ENCODE assay signal across 8 cellular contexts in the genomic region with DNA sequence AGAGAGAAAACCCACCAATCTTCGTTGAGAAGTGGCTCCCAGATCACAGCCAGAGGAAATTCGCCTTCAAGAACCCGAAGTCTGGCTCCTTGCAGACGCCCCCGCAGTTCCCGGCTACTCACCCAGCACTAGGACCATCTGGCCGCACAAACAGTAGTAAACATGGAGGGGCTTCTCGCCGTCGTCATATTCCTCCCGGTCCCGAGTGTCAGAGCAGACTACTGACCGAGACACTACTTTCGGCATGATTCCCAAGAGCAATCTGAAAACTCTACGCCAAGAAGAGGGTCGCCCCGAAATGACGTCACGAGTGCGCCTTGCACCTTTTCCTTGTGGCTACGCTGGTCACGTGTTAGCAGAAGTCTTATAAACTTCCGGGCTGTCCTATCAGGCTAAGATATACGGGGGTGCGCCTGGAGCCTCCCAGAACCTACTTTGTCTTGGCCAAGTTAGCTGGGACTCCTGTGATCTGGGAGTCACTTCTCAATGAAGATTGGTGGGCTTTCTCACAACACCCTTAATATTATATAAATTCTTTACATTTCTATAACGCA. TPM values are rescaled to one million over a fixed set of nuclear protein-coding genes. Genes with fewer than 3 reads are reported as not detected.
A peak's percentile ranks its signal among the peaks of the same experiment; 100 is the strongest.
DNase-seq lines count a peak whose midpoint lies in the region; FAIRE-seq and TF ChIP-seq lines count a peak whose summit lies in the region.

TSS of gene STEEP1 (minus strand) at position 300 of the 554 bp plus-strand sequence. CDS start at position 246, 54 bp downstream.

- no peaks in the 10 kb centered on the region for H3K79me1 ChIP-seq in neuronal stem cell (ENCODE audit: low read depth, low read length)

- H3K27me3 ChIP-seq in neuronal stem cell (ENCODE audit: control insufficient read depth in 3 of 3, insufficient read depth in 3 of 3, low read depth in 1 of 3, low read length in 3 of 3) = no peaks in the 10 kb centered on the region
- no peaks in the 10 kb centered on the region for H3K27me3 ChIP-seq in subcutaneous abdominal adipose tissue (ENCODE audit: control insufficient read depth in 5 of 5, insufficient read depth in 4 of 5, low read length in 5 of 5)

- H3K36me3 ChIP-seq in neuronal stem cell (replicated peaks in 1 of 2; ENCODE audit: control insufficient read depth in 2 of 2, insufficient read depth in 2 of 2, low read length in 2 of 2) (peaks cover 0 to 7% of the 10 kb centered on the region in 2 donors), subcutaneous abdominal adipose tissue (ENCODE audit: control insufficient read depth in 5 of 5, insufficient read depth in 5 of 5, low read length in 5 of 5) (peaks cover 0 to under 1% (median 0%) of the 10 kb centered on the region in 5 donors)

- no CpG with 5 or more reads among the region's 26 CpGs for WGBS in neuronal stem cell (ENCODE audit: extremely low coverage in 2 of 2, insufficient read length in 2 of 2, insufficient replicate concordance in 1 of 2), 2 donors

- peak within 1 kb of the TSS; percentile 83 for H2AFZ ChIP-seq in neuronal stem cell (ENCODE audit: low read length)

- FAIRE-seq in frontal cortex (lab: Jason Lieb, UNC) = no peak

- no peak within 1 kb of the TSS for H4K8ac ChIP-seq in neuronal stem cell (ENCODE audit: low read depth, low read length)

- DNase-seq in G401 (ENCODE audit: low spot score) (peak; percentile 85), HEK293T (ENCODE audit: extremely low spot score) (peak; percentile 97), NAMALWA (ENCODE audit: low spot score) (peak; percentile 93), SK-MEL-5 (ENCODE audit: low read depth, low spot score) (peak; percentile 93), frontal cortex (ENCODE audit: low spot score in 2 of 2) (peak; percentile 48 to 64), neuronal stem cell (ENCODE audit: low spot score) (peak; percentile 75)
- peak; percentile 36 to 65 (median 53) for DNase-seq in activated naive CD4-positive, alpha-beta T cell (lab: John Stamatoyannopoulos, UW)

- H4K91ac ChIP-seq in neuronal stem cell (ENCODE audit: low read depth, low read length, poor library complexity) = no peak within 1 kb of the TSS

- H2BK12ac ChIP-seq in neuronal stem cell (ENCODE audit: low read length) = no peak within 1 kb of the TSS

- H3K9me3 ChIP-seq in neuronal stem cell (replicated peaks in 1 of 2; ENCODE audit: control insufficient read depth in 2 of 2, insufficient read depth in 1 of 2, low read depth in 1 of 2, low read length in 2 of 2) (no peaks in the 10 kb centered on the region), subcutaneous abdominal adipose tissue (ENCODE audit: control insufficient read depth in 5 of 5, low read length in 5 of 5) (no peaks in the 10 kb centered on the region)

- in situ Hi-C loops in G401 (cut with HindIII; ENCODE audit: low sequenced_read_pairs) (no loop called here), SK-MEL-5 (cut with HindIII; ENCODE audit: low pct_unique_long_range_greater_than_20kb, low sequenced_read_pairs) (no loop called here)

- H2BK15ac ChIP-seq in neuronal stem cell (ENCODE audit: low read length) = no peak within 1 kb of the TSS

- H2AK5ac ChIP-seq in neuronal stem cell (ENCODE audit: low read depth, low read length) = no peak within 1 kb of the TSS

- H3K4ac ChIP-seq in neuronal stem cell (ENCODE audit: low read length) = no peak within 1 kb of the TSS

- no peak within 1 kb of the TSS for H3K14ac ChIP-seq in neuronal stem cell (ENCODE audit: low read length)

- no peak within 1 kb of the TSS for H3K23ac ChIP-seq in neuronal stem cell (ENCODE audit: low read depth, low read length, poor library complexity)

- H3K4me1 ChIP-seq in neuronal stem cell (ENCODE audit: control insufficient read depth in 2 of 2, insufficient read depth in 1 of 2, low read depth in 1 of 2, low read length in 2 of 2) (peaks cover 0 to 2% of the 10 kb centered on the region in 2 donors), subcutaneous abdominal adipose tissue (ENCODE audit: control insufficient read depth in 5 of 5, insufficient read depth in 5 of 5, low read length in 5 of 5) (peaks cover 2 to 13% (median 9%) of the 10 kb centered on the region in 5 donors)

- H2BK5ac ChIP-seq in neuronal stem cell (ENCODE audit: low read length) = no peak within 1 kb of the TSS

- H3K4me3 ChIP-seq in neuronal stem cell (ENCODE audit: low read length in 2 of 2) (peak within 1 kb of the TSS; percentile 61 to 90), subcutaneous abdominal adipose tissue (ENCODE audit: low read depth in 1 of 5, low read length in 5 of 5) (peak within 1 kb of the TSS; percentile 63 to 81 (median 75))

- H3K9ac ChIP-seq in neuronal stem cell (ENCODE audit: low read depth, low read length, poor library complexity) (peak within 1 kb of the TSS; percentile 81), subcutaneous abdominal adipose tissue (ENCODE audit: low read length in 5 of 5) (peak within 1 kb of the TSS; percentile 73 to 84 (median 81))

- peak within 1 kb of the TSS; percentile 49 for H3K4me2 ChIP-seq in neuronal stem cell (ENCODE audit: insufficient read depth, low read length, poor library complexity, severe bottlenecking)

- H3K27ac ChIP-seq in neuronal stem cell (replicated peaks; ENCODE audit: low read length) = no peak within 1 kb of the TSS
- H3K27ac ChIP-seq in subcutaneous abdominal adipose tissue (ENCODE audit: low read depth, low read length) = peak within 1 kb of the TSS; percentile 65

- CTCF ChIA-PET in HEK293T (lab: Yijun Ruan, JAX) = no interaction called here

- POLR2A ChIA-PET in HEK293T (lab: Yijun Ruan, JAX) = interaction anchor here (2.1 kb wide), 1 partner anchor 9 kb away, joined by 13 read pairs; the partner anchor contains the start of gene UBE2A

- no peak within 1 kb of the TSS for H2BK120ac ChIP-seq in neuronal stem cell (ENCODE audit: low read depth, low read length)

- no peak within 1 kb of the TSS for H3K18ac ChIP-seq in neuronal stem cell (ENCODE audit: low read length)

TF ChIP-seq in HEK293T, 16 proteins besides CTCF, POLR2A, EP300 and RAD21:
- TF ChIP-seq FOXK2 (IDR thresholded peaks at IDR 0.05) = no peak
- TF ChIP-seq, protein P1, sequence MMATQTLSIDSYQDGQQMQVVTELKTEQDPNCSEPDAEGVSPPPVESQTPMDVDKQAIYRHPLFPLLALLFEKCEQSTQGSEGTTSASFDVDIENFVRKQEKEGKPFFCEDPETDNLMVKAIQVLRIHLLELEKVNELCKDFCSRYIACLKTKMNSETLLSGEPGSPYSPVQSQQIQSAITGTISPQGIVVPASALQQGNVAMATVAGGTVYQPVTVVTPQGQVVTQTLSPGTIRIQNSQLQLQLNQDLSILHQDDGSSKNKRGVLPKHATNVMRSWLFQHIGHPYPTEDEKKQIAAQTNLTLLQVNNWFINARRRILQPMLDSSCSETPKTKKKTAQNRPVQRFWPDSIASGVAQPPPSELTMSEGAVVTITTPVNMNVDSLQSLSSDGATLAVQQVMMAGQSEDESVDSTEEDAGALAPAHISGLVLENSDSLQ (IDR thresholded peaks at IDR 0.05) = no peak
- no peak for TF ChIP-seq TARDBP (IDR thresholded peaks at IDR 0.05)
- TF ChIP-seq SP1 (IDR thresholded peaks at IDR 0.05) = no peak
- no peak for TF ChIP-seq FOXM1 (IDR thresholded peaks at IDR 0.05; ENCODE audit: borderline replicate concordance)
- no peak for TF ChIP-seq HDGF (IDR thresholded peaks at IDR 0.05; ENCODE audit: borderline replicate concordance)
- TF ChIP-seq LEF1 (IDR thresholded peaks at IDR 0.05; ENCODE audit: borderline replicate concordance) = no peak
- TF ChIP-seq NFRKB (IDR thresholded peaks at IDR 0.05) = no peak
- TF ChIP-seq BHLHE40 (IDR thresholded peaks at IDR 0.05; ENCODE audit: borderline replicate concordance) = peak; percentile 63
- TF ChIP-seq ZNF384 (IDR thresholded peaks at IDR 0.05) = no peak
- TF ChIP-seq FOXA1 (IDR thresholded peaks at IDR 0.05) = no peak
- TF ChIP-seq CTBP1 (IDR thresholded peaks at IDR 0.05; ENCODE audit: borderline replicate concordance) = no peak
- no peak for TF ChIP-seq SUZ12 (IDR thresholded peaks at IDR 0.05)
- TF ChIP-seq L3MBTL2 (conservative IDR thresholded peaks at IDR 0.05) = peak; percentile 56
- peak; percentile 54 for TF ChIP-seq ELF4 (IDR thresholded peaks at IDR 0.05)
- no peak for TF ChIP-seq ARNT (IDR thresholded peaks at IDR 0.05)

RNA-seq across cellular contexts. Expression of gene STEEP1, which starts in this region (rescaled TPM):
- total RNA-seq in G401 (2014; rRNA removed; shearing (Covaris generic)) = 22.1 and 36.2 TPM in 2 replicates
- 53.5 and 64.5 TPM in 2 replicates for total RNA-seq in SK-MEL-5 (2014; rRNA removed; shearing (Covaris generic))
- polyA plus RNA-seq in SK-MEL-5 (2015; cell fraction: cytosol; rRNA removed) = 34.3 and 39.0 TPM in 2 replicates
- polyA plus RNA-seq in SK-MEL-5 (2015; cell fraction: nucleus; rRNA removed) = 15.3 and 16.2 TPM in 2 replicates
- total RNA-seq in frontal cortex = 35.1 TPM
- 17.5 TPM for polyA plus RNA-seq in neuronal stem cell (2013, experiment 1 of 2)
- polyA plus RNA-seq in neuronal stem cell (2013, experiment 2 of 2) = 17.4 TPM
